In genomic region chr11:1759851-1760220, GRCh38 we compare ENCODE assay signal across 16 cellular contexts. TPM values are rescaled to one million over a fixed set of nuclear protein-coding genes. Genes with fewer than 3 reads are reported as not detected.
DNase-seq lines count a peak whose midpoint lies in the region; ATAC-seq, FAIRE-seq and TF ChIP-seq lines count a peak whose summit lies in the region.
"Had no signal": no experiment of that assay in that cellular context is flagged by ENCODE, and none has a peak within 500 bp of the region (broad histone marks: within the 10 kb centered on the region; RNA-seq: fewer than 3 reads in every experiment).

No MANE protein-coding gene starts in this region.

- in situ Hi-C loops in GM23248 (cut with MboI), result no loop called here

- H3K9ac ChIP-seq in astrocyte (ENCODE audit: low read length) (no peak overlapping the region), GM23248 (no peak overlapping the region)
- H3K9ac ChIP-seq: SK-N-SH had no signal

- peaks cover 79% of the 10 kb centered on the region for H3K4me1 Mint-ChIP-seq in activated CD8-positive, alpha-beta T cell treated with anti-CD3 and anti-CD28 coated beads, Interleukin-2, amount 10 ng/mL, durations not matched to agents 7 days and 5 days (ENCODE audit: low read depth)
- peaks cover 70% of the 10 kb centered on the region for H3K4me1 Mint-ChIP-seq in activated CD8-positive, alpha-beta T cell treated with anti-CD3 and anti-CD28 coated beads for 36 hours (ENCODE audit: low read depth)
- peaks cover 13% of the 10 kb centered on the region for H3K4me1 Mint-ChIP-seq in astrocyte (ENCODE audit: low read depth, unreplicated experiment)

- CTCF ChIA-PET in activated CD8-positive, alpha-beta T cell treated with anti-CD3 and anti-CD28 coated beads, Interleukin-2, amount 10 ng/mL, durations not matched to agents 7 days and 5 days (lab: Charles Lee), result no interaction called here
- CTCF ChIA-PET in activated CD8-positive, alpha-beta T cell treated with anti-CD3 and anti-CD28 coated beads for 36 hours (lab: Charles Lee), result no interaction called here

- no peak for TF ChIP-seq CTCF in activated CD8-positive, alpha-beta T cell treated with anti-CD3 and anti-CD28 coated beads for 36 hours (IDR thresholded peaks at IDR 0.05)
- no peak for TF ChIP-seq CTCF in astrocyte (IDR thresholded peaks at IDR 0.05; ENCODE audit: insufficient read depth, low read depth, low read length)
- TF ChIP-seq CTCF in suprapubic skin (IDR thresholded peaks at IDR 0.05), result no peak

- intact Hi-C loops in activated CD8-positive, alpha-beta T cell treated with anti-CD3 and anti-CD28 coated beads for 36 hours (cut with micrococcal nuclease), result no loop called here

- H3K79me2 ChIP-seq in astrocyte (ENCODE audit: insufficient read depth, low read length) (peaks cover 27% of the 10 kb centered on the region), GM23248 (ENCODE audit: insufficient read depth) (peaks cover 19% of the 10 kb centered on the region; the same call in 1 of the 2 replicates)

- H3K4me1 ChIP-seq in astrocyte (ENCODE audit: insufficient read depth, low read length) (peaks cover 39% of the 10 kb centered on the region), mesodermal cell (ENCODE audit: control insufficient read depth, insufficient read depth, low read length, poor library complexity, severe bottlenecking) (peaks cover 28% of the 10 kb centered on the region), suprapubic skin (peaks cover 80% of the 10 kb centered on the region), GM23248 (ENCODE audit: insufficient read depth) (peaks cover 14% of the 10 kb centered on the region)

- H3K9me3 ChIP-seq in astrocyte (ENCODE audit: insufficient read depth, low read depth, low read length) (no peaks in the 10 kb centered on the region), mesodermal cell (ENCODE audit: control insufficient read depth, low read length) (no peaks in the 10 kb centered on the region), suprapubic skin (no peaks in the 10 kb centered on the region), GM23248 (ENCODE audit: low read depth) (no peaks in the 10 kb centered on the region)
- H3K9me3 ChIP-seq: SK-N-SH, thyroid gland had no signal

- H3K4me3 ChIP-seq in astrocyte (ENCODE audit: insufficient read depth, low read depth, low read length) (no peak overlapping the region), mesodermal cell (ENCODE audit: extremely low read depth, insufficient read depth, low read length, poor library complexity, severe bottlenecking) (no peak overlapping the region), suprapubic skin (no peak overlapping the region), GM23248 (no peak overlapping the region)
- H3K4me3 ChIP-seq: thyroid gland had no signal

- FAIRE-seq in astrocyte (lab: Jason Lieb, UNC), result no peak
- FAIRE-seq: A204.1, endothelial cell of umbilical vein had no signal

- H3K27ac Mint-ChIP-seq in activated CD8-positive, alpha-beta T cell treated with anti-CD3 and anti-CD28 coated beads, Interleukin-2, amount 10 ng/mL, durations not matched to agents 7 days and 5 days, result peak overlapping the region; percentile 96
- no peak overlapping the region for H3K27ac Mint-ChIP-seq in activated CD8-positive, alpha-beta T cell treated with anti-CD3 and anti-CD28 coated beads for 36 hours
- no peak overlapping the region for H3K27ac Mint-ChIP-seq in astrocyte (ENCODE audit: unreplicated experiment)
- H3K27ac Mint-ChIP-seq: activated B cell treated with CpG ODN at 0.5 μM for 24 hours had no signal

- no peaks in the 10 kb centered on the region for H3K9me2 ChIP-seq in GM23248 (ENCODE audit: insufficient read depth)
- H3K9me2 ChIP-seq: SK-N-SH had no signal

- no peaks in the 10 kb centered on the region for H3F3A ChIP-seq in GM23248 (ENCODE audit: insufficient read depth)

- H3K4me2 ChIP-seq in astrocyte (ENCODE audit: low read length) (peak overlapping the region; percentile 17), GM23248 (ENCODE audit: unreplicated experiment) (no peak overlapping the region)

- H2AFZ ChIP-seq in astrocyte (ENCODE audit: low read depth, low read length) (no peak overlapping the region), GM23248 (no peak overlapping the region)

- 91 to 100% methylated on average over 5 of the region's 5 CpGs for WGBS in mesodermal cell (ENCODE audit: insufficient coverage in 2 of 2), 2 experiments
- no CpG with 5 or more reads among the region's 5 CpGs for WGBS in suprapubic skin
- WGBS in GM23248 (ENCODE audit: low coverage in 1 of 2, low lambda C conversion rate in 2 of 2, missing lambda C conversion rate in 2 of 2), 2 experiments, result 79 to 90% methylated on average over 5 of the region's 5 CpGs

- peaks cover 58% of the 10 kb centered on the region for H3K36me3 Mint-ChIP-seq in activated CD8-positive, alpha-beta T cell treated with anti-CD3 and anti-CD28 coated beads, Interleukin-2, amount 10 ng/mL, durations not matched to agents 7 days and 5 days (ENCODE audit: low read depth)
- peaks cover 15% of the 10 kb centered on the region for H3K36me3 Mint-ChIP-seq in activated CD8-positive, alpha-beta T cell treated with anti-CD3 and anti-CD28 coated beads for 36 hours (ENCODE audit: low read depth)
- H3K36me3 Mint-ChIP-seq in astrocyte (ENCODE audit: low read depth, unreplicated experiment), result peaks cover 8% of the 10 kb centered on the region

- H3K36me3 ChIP-seq in astrocyte (ENCODE audit: insufficient read depth, low read length) (no peaks in the 10 kb centered on the region), mesodermal cell (ENCODE audit: control insufficient read depth, insufficient read depth, low read length) (peaks cover 40% of the 10 kb centered on the region), suprapubic skin (peaks cover 65% of the 10 kb centered on the region), GM23248 (ENCODE audit: low read depth) (no peaks in the 10 kb centered on the region)

- peak overlapping the region; percentile 46 for H3K4me3 Mint-ChIP-seq in activated CD8-positive, alpha-beta T cell treated with anti-CD3 and anti-CD28 coated beads, Interleukin-2, amount 10 ng/mL, durations not matched to agents 7 days and 5 days
- H3K4me3 Mint-ChIP-seq in activated CD8-positive, alpha-beta T cell treated with anti-CD3 and anti-CD28 coated beads for 36 hours, result no peak overlapping the region
- no peak overlapping the region for H3K4me3 Mint-ChIP-seq in astrocyte (ENCODE audit: unreplicated experiment)
- H3K4me3 Mint-ChIP-seq: activated B cell treated with CpG ODN at 0.5 μM for 24 hours; activated T-cell treated with anti-CD3 and anti-CD28 coated beads, Interleukin-2, amount 50 U/mL, for 4 hours had no signal

- ATAC-seq in activated CD8-positive, alpha-beta T cell treated with anti-CD3 and anti-CD28 coated beads, Interleukin-2, amount 10 ng/mL, durations not matched to agents 7 days and 5 days, result no peak
- no peak for ATAC-seq in activated CD8-positive, alpha-beta T cell treated with anti-CD3 and anti-CD28 coated beads for 36 hours
- ATAC-seq in GM21576 (IDR thresholded peaks at IDR 0.05; ENCODE audit: unreplicated experiment), result no peak
- ATAC-seq: activated T-cell treated with anti-CD3 and anti-CD28 coated beads, Interleukin-2, amount 50 U/mL, for 4 hours had no signal

- no peak overlapping the region for H3K27ac ChIP-seq in astrocyte (ENCODE audit: low read depth, low read length)
- peak overlapping the region; percentile 67 for H3K27ac ChIP-seq in mesodermal cell (ENCODE audit: low read depth, low read length, severe bottlenecking)
- H3K27ac ChIP-seq in suprapubic skin, result peak overlapping the region; percentile 49
- H3K27ac ChIP-seq in GM23248, result no peak overlapping the region

- peaks cover 46% of the 10 kb centered on the region for H4K20me1 ChIP-seq in astrocyte (ENCODE audit: insufficient read depth, low read length)
- no peaks in the 10 kb centered on the region for H4K20me1 ChIP-seq in GM23248 (ENCODE audit: insufficient read depth)

- POLR2A ChIA-PET in activated CD8-positive, alpha-beta T cell treated with anti-CD3 and anti-CD28 coated beads, Interleukin-2, amount 10 ng/mL, durations not matched to agents 7 days and 5 days (lab: Charles Lee), result no interaction called here
- POLR2A ChIA-PET in activated CD8-positive, alpha-beta T cell treated with anti-CD3 and anti-CD28 coated beads for 36 hours (lab: Charles Lee), result no interaction called here

- no peaks in the 10 kb centered on the region for H3K9me3 Mint-ChIP-seq in activated CD8-positive, alpha-beta T cell treated with anti-CD3 and anti-CD28 coated beads, Interleukin-2, amount 10 ng/mL, durations not matched to agents 7 days and 5 days (ENCODE audit: insufficient read depth)
- no peaks in the 10 kb centered on the region for H3K9me3 Mint-ChIP-seq in activated CD8-positive, alpha-beta T cell treated with anti-CD3 and anti-CD28 coated beads for 36 hours
- H3K9me3 Mint-ChIP-seq in astrocyte (ENCODE audit: unreplicated experiment), result no peaks in the 10 kb centered on the region
- H3K9me3 Mint-ChIP-seq: activated B cell treated with CpG ODN at 0.5 μM for 24 hours; activated T-cell treated with anti-CD3 and anti-CD28 coated beads, Interleukin-2, amount 50 U/mL, for 4 hours had no signal

- no peaks in the 10 kb centered on the region for H3K27me3 Mint-ChIP-seq in activated CD8-positive, alpha-beta T cell treated with anti-CD3 and anti-CD28 coated beads, Interleukin-2, amount 10 ng/mL, durations not matched to agents 7 days and 5 days (ENCODE audit: low read depth)
- H3K27me3 Mint-ChIP-seq in activated CD8-positive, alpha-beta T cell treated with anti-CD3 and anti-CD28 coated beads for 36 hours, result no peaks in the 10 kb centered on the region
- no peaks in the 10 kb centered on the region for H3K27me3 Mint-ChIP-seq in astrocyte (ENCODE audit: low read depth, unreplicated experiment)
- H3K27me3 Mint-ChIP-seq: activated B cell treated with CpG ODN at 0.5 μM for 24 hours had no signal

- H3K27me3 ChIP-seq in astrocyte (ENCODE audit: insufficient read depth, low read length), result no peaks in the 10 kb centered on the region
- H3K27me3 ChIP-seq in suprapubic skin, result no peaks in the 10 kb centered on the region
- H3K27me3 ChIP-seq in GM23248 (replicated peaks; ENCODE audit: insufficient read depth), result no peaks in the 10 kb centered on the region
- H3K27me3 ChIP-seq: thyroid gland had no signal

- no peak for TF ChIP-seq POLR2A in suprapubic skin (IDR thresholded peaks at IDR 0.05)

- DNase-seq in activated CD8-positive, alpha-beta T cell treated with anti-CD3 and anti-CD28 coated beads, Interleukin-2, amount 10 ng/mL, durations not matched to agents 7 days and 5 days, result no peak
- no peak for DNase-seq in activated CD8-positive, alpha-beta T cell treated with anti-CD3 and anti-CD28 coated beads for 36 hours
- DNase-seq in astrocyte (ENCODE audit: low read depth), result no peak
- DNase-seq in suprapubic skin (ENCODE audit: low spot score in 2 of 2), result no peak
- DNase-seq in amygdala (lab: John Stamatoyannopoulos, UW), result no peak
- DNase-seq in GM23248, result no peak
- DNase-seq: activated B cell treated with CpG ODN at 0.5 μM for 24 hours; activated T-cell treated with anti-CD3 and anti-CD28 coated beads, Interleukin-2, amount 50 U/mL, for 4 hours; NCI-H2081 treated with DMSO at 0.1 percent for 48 hours; NK-92 treated with Interleukin-12 subunit alpha and Interleukin-12 subunit beta, amount 100 ng/mL, for 24 hours; SK-N-SH had no signal

- no peak for TF ChIP-seq EP300 in suprapubic skin (IDR thresholded peaks at IDR 0.05)

RNA-seq across cellular contexts. Expression of gene CTSD, which starts 3.9 kb away (rescaled TPM):
- 100 to 1,000 TPM; 153 to 172 TPM for total RNA-seq in activated CD8-positive, alpha-beta T cell treated with anti-CD3 and anti-CD28 coated beads, Interleukin-2, amount 10 ng/mL, durations not matched to agents 7 days and 5 days
- total RNA-seq in activated CD8-positive, alpha-beta T cell treated with anti-CD3 and anti-CD28 coated beads for 36 hours, result 10 to 100 TPM; 44.9 to 45.6 TPM
- total RNA-seq in astrocyte, result 290 and 340 TPM in 2 replicates
- 197 TPM for polyA plus RNA-seq in mesodermal cell (2013, experiment 1 of 2)
- 170 TPM for polyA plus RNA-seq in mesodermal cell (2013, experiment 2 of 2)
- 100 to 1,000 TPM; 319 to 596 (median 469) TPM for total RNA-seq in suprapubic skin
- total RNA-seq in GM23248 (2014; rRNA removed; shearing (Covaris generic)), result 305 and 338 TPM in 2 replicates
- polyA plus RNA-seq in GM23248 (2016; fragmentation: Nextera tagmentation; extraction: Ambion mirVana), result 321 and 327 TPM in 2 replicates

RNA-seq across cellular contexts. Expression of gene IFITM10, which starts 9.4 kb away (rescaled TPM):
- 1 to 10 TPM in 1 of 2 experiments, under 1 TPM in 1; 0.63 to 1.0 TPM for total RNA-seq in activated CD8-positive, alpha-beta T cell treated with anti-CD3 and anti-CD28 coated beads, Interleukin-2, amount 10 ng/mL, durations not matched to agents 7 days and 5 days
- under 1 TPM; 0.07 to 0.31 TPM for total RNA-seq in activated CD8-positive, alpha-beta T cell treated with anti-CD3 and anti-CD28 coated beads for 36 hours
- total RNA-seq in astrocyte (2.0 and 5.1 TPM in 2 replicates), suprapubic skin (1 to 10 TPM; 2.6 to 7.6 (median 6.9) TPM)
- 0.33 TPM for polyA plus RNA-seq in mesodermal cell (2013, experiment 1 of 2)
- polyA plus RNA-seq in mesodermal cell (2013, experiment 2 of 2), result 0.46 TPM
- total RNA-seq in GM23248 (2014; rRNA removed; shearing (Covaris generic)), result 1.6 and 67.4 TPM in 2 replicates
- 0.41 and 0.53 TPM in 2 replicates for polyA plus RNA-seq in GM23248 (2016; fragmentation: Nextera tagmentation; extraction: Ambion mirVana)
- total RNA-seq: activated B cell treated with CpG ODN at 0.5 μM for 24 hours had no signal

Comparison
In these comparisons a context has a peak if more than half of its experiments do, and no peak if none do; other contexts are left out.
1. H3K27ac ChIP-seq: peak in mesodermal cell (single experiment) and suprapubic skin (single experiment); none in astrocyte (single experiment) and GM23248 (single experiment).